Comparison of ENCODE assay signal across 14 cellular contexts in the genomic region with DNA sequence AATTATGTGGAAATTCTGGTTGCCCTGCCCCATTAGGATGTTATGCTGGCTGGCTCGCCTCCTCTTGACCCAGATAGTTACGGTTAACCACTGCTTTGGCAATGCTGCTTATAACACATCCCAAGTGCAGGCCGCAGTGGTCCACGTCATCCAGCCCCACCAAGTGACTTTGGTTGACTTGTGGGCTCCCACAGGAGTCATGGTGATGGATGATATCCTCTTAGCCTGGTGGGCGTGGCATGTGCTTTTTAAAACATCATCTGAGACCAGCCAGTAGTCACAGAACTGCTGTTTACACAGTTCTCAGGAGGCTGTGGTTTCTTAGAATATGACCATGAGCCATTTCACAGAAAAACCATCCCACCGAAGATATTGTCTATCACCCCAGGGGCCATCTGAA.
"Had no signal": no experiment of that assay in that cellular context is flagged by ENCODE, and none has a peak within 500 bp of the region (broad histone marks: within the 10 kb centered on the region; RNA-seq: fewer than 3 reads in every experiment).

No MANE protein-coding gene starts in this region.

- H3K9me3 ChIP-seq: body of pancreas, lower lobe of right lung, neutrophil had no signal

- H3K4me3 ChIP-seq: body of pancreas, lower lobe of right lung had no signal

- H3K4me1 ChIP-seq: body of pancreas, lower lobe of right lung had no signal

- H3K36me3 ChIP-seq: lower lobe of right lung, neutrophil had no signal

- DNase-seq: activated CD4-positive, alpha-beta memory T cell treated with anti-CD3 and anti-CD28 coated beads, Interleukin-2, amount 10 ng/mL, durations not matched to agents 7 days and 5 days; activated CD4-positive, alpha-beta T cell treated with anti-CD3 and anti-CD28 coated beads for 1 hour; activated CD8-positive, alpha-beta memory T cell treated with anti-CD3 and anti-CD28 coated beads, Interleukin-2, amount 50 U/mL, for 48 hours; activated naive CD4-positive, alpha-beta T cell; activated naive CD8-positive, alpha-beta T cell treated with anti-CD3 and anti-CD28 coated beads, Interleukin-2, amount 50 U/mL, for 24 hours; body of pancreas; hypothalamus; lower lobe of right lung; midbrain; naive thymus-derived CD4-positive, alpha-beta T cell; posterior cingulate gyrus; right cardiac atrium; T-helper 2 cell had no signal

- H3K27me3 ChIP-seq: body of pancreas, neutrophil had no signal

- H3K27ac ChIP-seq: body of pancreas, lower lobe of right lung, neutrophil had no signal
